In genomic region chr2:31429759-31430438, GRCh38 we compare ENCODE assay signal across 1 cellular context.
TF ChIP-seq lines count a peak whose summit lies in the region.

No MANE protein-coding gene starts in this region.

TF ChIP-seq in WTC11, 78 proteins besides CTCF, POLR2A, EP300 and RAD21 (continued from another document):
- TF ChIP-seq FOXP1 (CRISPR knock-in tag; IDR thresholded peaks at IDR 0.05; ENCODE audit: borderline replicate concordance) (no peak), ZNF219 (CRISPR knock-in tag; IDR thresholded peaks at IDR 0.05; ENCODE audit: borderline replicate concordance) (no peak)
